In the genomic region with DNA sequence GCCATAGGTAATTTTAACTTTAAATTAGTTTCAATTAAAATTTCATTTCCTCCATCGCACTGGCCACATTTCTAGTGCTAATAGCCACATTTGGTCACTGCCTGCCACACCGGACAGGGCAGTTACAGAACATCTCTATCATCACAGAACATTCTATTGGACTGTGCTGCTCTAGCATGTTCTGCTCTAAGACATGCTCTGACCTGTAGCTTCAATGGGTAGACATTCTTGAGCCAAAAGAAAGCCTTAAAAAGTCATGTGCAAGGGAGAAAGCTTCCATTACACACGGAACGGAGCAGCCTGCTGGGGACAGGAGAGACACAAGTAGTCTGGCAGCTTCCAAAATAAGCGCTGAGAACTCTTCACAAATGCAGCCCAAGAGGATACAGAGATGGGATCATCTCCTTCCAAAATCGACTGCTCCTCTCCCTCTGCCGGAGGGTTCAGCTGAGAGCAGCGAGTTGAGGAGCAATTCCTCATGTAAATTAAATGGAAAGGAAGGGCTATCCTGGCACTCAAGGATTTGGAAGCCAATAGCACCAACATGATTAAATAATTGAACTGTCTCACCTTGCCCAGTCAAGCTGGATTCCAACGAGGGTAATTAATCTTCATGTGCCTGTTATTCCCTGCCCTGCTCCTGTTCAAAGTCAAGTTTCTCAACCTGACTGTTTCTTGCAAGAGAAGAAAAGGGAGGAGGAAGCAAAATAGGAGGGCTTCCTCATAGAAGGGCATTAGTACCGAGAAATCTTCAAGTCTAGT, we compare ENCODE assay signal across 30 cellular contexts.
"Had no signal": no experiment of that assay in that cellular context is flagged by ENCODE, and none has a peak within 500 bp of the region (broad histone marks: within the 10 kb centered on the region; RNA-seq: fewer than 3 reads in every experiment).

No MANE protein-coding gene starts in this region.

- H3K4me3 ChIP-seq: ascending aorta, esophagus squamous epithelium, ovary, sigmoid colon, smooth muscle cell, tibial nerve had no signal

- H3K9me3 ChIP-seq: esophagus squamous epithelium, ovary, tibial nerve had no signal

- H3K4me3 Mint-ChIP-seq: activated CD4-positive, alpha-beta memory T cell treated with anti-CD3 and anti-CD28 coated beads for 36 hours; activated CD4-positive, alpha-beta T cell treated with anti-CD3 and anti-CD28 coated beads, Interleukin-2, amount 10 ng/mL, durations not matched to agents 24 days and 14 days; activated naive CD4-positive, alpha-beta T cell treated with anti-CD3 and anti-CD28 coated beads for 36 hours; activated naive CD8-positive, alpha-beta T cell treated with anti-CD3 and anti-CD28 coated beads, Interleukin-2, amount 10 ng/mL, durations not matched to agents 7 days and 5 days; activated T-helper 1 cell treated with anti-CD3 and anti-CD28 coated beads, Interleukin-12 subunit alpha, Interleukin-12 subunit beta, Interleukin-2, Interleukin-4 antibody, amounts not matched to agents 30 ng/mL and 10 ng/mL and 1 ng/mL, durations not matched to agents 14 hours and 24 hours and 36 hours; brain; naive thymus-derived CD4-positive, alpha-beta T cell; stimulated activated naive B cell treated with anti-CD40 and anti-IgM and Interleukin-4, amounts not matched to agents 10 μg/mL and 1 μg/mL and 100 μg/mL, for 72 hours; T-helper 17 cell had no signal

- H3K36me3 ChIP-seq: ascending aorta, esophagus squamous epithelium, ovary, sigmoid colon, tibial nerve, WERI-Rb-1 had no signal

- H3K27ac ChIP-seq: ascending aorta, ovary, sigmoid colon, tibial nerve, WERI-Rb-1 had no signal

- H3K36me3 Mint-ChIP-seq: activated CD4-positive, alpha-beta memory T cell treated with anti-CD3 and anti-CD28 coated beads for 36 hours; activated naive CD8-positive, alpha-beta T cell treated with anti-CD3 and anti-CD28 coated beads, Interleukin-2, amount 10 ng/mL, durations not matched to agents 7 days and 5 days; brain; naive thymus-derived CD4-positive, alpha-beta T cell; stimulated activated naive B cell treated with anti-CD40 and anti-IgM and Interleukin-4, amounts not matched to agents 10 μg/mL and 1 μg/mL and 100 μg/mL, for 72 hours had no signal

- H3K27ac Mint-ChIP-seq: activated CD4-positive, alpha-beta memory T cell treated with anti-CD3 and anti-CD28 coated beads for 36 hours; activated CD4-positive, alpha-beta T cell treated with anti-CD3 and anti-CD28 coated beads, Interleukin-2, amount 10 ng/mL, durations not matched to agents 24 days and 14 days; activated naive CD4-positive, alpha-beta T cell treated with anti-CD3 and anti-CD28 coated beads for 36 hours; activated naive CD8-positive, alpha-beta T cell treated with anti-CD3 and anti-CD28 coated beads, Interleukin-2, amount 10 ng/mL, durations not matched to agents 7 days and 5 days; activated T-helper 1 cell treated with anti-CD3 and anti-CD28 coated beads, Interleukin-12 subunit alpha, Interleukin-12 subunit beta, Interleukin-2, Interleukin-4 antibody, amounts not matched to agents 30 ng/mL and 10 ng/mL and 1 ng/mL, durations not matched to agents 14 hours and 24 hours and 36 hours; naive thymus-derived CD4-positive, alpha-beta T cell; progenitor cell of endocrine pancreas; stimulated activated naive B cell treated with anti-CD40 and anti-IgM and Interleukin-4, amounts not matched to agents 10 μg/mL and 1 μg/mL and 100 μg/mL, for 72 hours; T-helper 17 cell had no signal

- H3K27me3 ChIP-seq: ascending aorta, esophagus squamous epithelium, ovary, sigmoid colon had no signal

- H3K9me3 Mint-ChIP-seq: activated CD4-positive, alpha-beta memory T cell treated with anti-CD3 and anti-CD28 coated beads for 36 hours; activated CD4-positive, alpha-beta T cell treated with anti-CD3 and anti-CD28 coated beads, Interleukin-2, amount 10 ng/mL, durations not matched to agents 24 days and 14 days; activated naive CD4-positive, alpha-beta T cell treated with anti-CD3 and anti-CD28 coated beads for 36 hours; activated naive CD8-positive, alpha-beta T cell treated with anti-CD3 and anti-CD28 coated beads, Interleukin-2, amount 10 ng/mL, durations not matched to agents 7 days and 5 days; activated T-helper 1 cell treated with anti-CD3 and anti-CD28 coated beads, Interleukin-12 subunit alpha, Interleukin-12 subunit beta, Interleukin-2, Interleukin-4 antibody, amounts not matched to agents 30 ng/mL and 10 ng/mL and 1 ng/mL, durations not matched to agents 14 hours and 24 hours and 36 hours; stimulated activated naive B cell treated with anti-CD40 and anti-IgM and Interleukin-4, amounts not matched to agents 10 μg/mL and 1 μg/mL and 100 μg/mL, for 72 hours had no signal

- ATAC-seq: left ventricle myocardium superior; naive thymus-derived CD4-positive, alpha-beta T cell; stimulated activated naive B cell treated with anti-CD40 and anti-IgM and Interleukin-4, amounts not matched to agents 10 μg/mL and 1 μg/mL and 100 μg/mL, for 72 hours; T-helper 17 cell had no signal

- H3K27me3 Mint-ChIP-seq: progenitor cell of endocrine pancreas had no signal

- H3K4me1 Mint-ChIP-seq: activated CD4-positive, alpha-beta T cell treated with anti-CD3 and anti-CD28 coated beads, Interleukin-2, amount 10 ng/mL, durations not matched to agents 24 days and 14 days; naive thymus-derived CD4-positive, alpha-beta T cell; stimulated activated naive B cell treated with anti-CD40 and anti-IgM and Interleukin-4, amounts not matched to agents 10 μg/mL and 1 μg/mL and 100 μg/mL, for 72 hours had no signal

- DNase-seq: activated CD4-positive, alpha-beta memory T cell treated with anti-CD3 and anti-CD28 coated beads for 36 hours; activated CD4-positive, alpha-beta T cell treated with anti-CD3 and anti-CD28 coated beads, Interleukin-2, amount 10 ng/mL, durations not matched to agents 24 days and 14 days; activated CD4-positive, CD25-positive, alpha-beta regulatory T cell treated with anti-CD3 and anti-CD28 coated beads, Interleukin-2, amount 50 U/mL, for 72 hours; activated CD8-positive, alpha-beta memory T cell treated with anti-CD3 and anti-CD28 coated beads, Interleukin-2, amount 50 U/mL, for 4 hours; activated effector memory CD4-positive, alpha-beta T cell treated with anti-CD3 and anti-CD28 coated beads, Interleukin-2, amount 50 U/mL, for 16 hours; activated naive CD4-positive, alpha-beta T cell treated with anti-CD3 and anti-CD28 coated beads for 36 hours; activated naive CD8-positive, alpha-beta T cell treated with anti-CD3 and anti-CD28 coated beads, Interleukin-2, amount 10 ng/mL, durations not matched to agents 7 days and 5 days; activated T-cell treated with anti-CD3 and anti-CD28 coated beads, Interleukin-2, amount 50 U/mL, for 1 hour; caudate nucleus; cortex of kidney; esophagus squamous epithelium; left ventricle myocardium superior; midbrain; naive thymus-derived CD4-positive, alpha-beta T cell; ovary; retina; sigmoid colon; stimulated activated CD4-positive, alpha-beta T cell treated with anti-CD3 and anti-CD28 coated beads, Interleukin-1b, Interleukin-23, amount 100 ng/mL, for 48 hours; stimulated activated CD4-positive, alpha-beta T cell treated with anti-CD3 and anti-CD28 coated beads, Interleukin-4, amount 100 ng/mL, for 4 hours; stimulated activated CD8-positive, alpha-beta memory T cell treated with anti-CD3 and anti-CD28 coated beads, Interleukin-4, amount 100 ng/mL, for 48 hours; stimulated activated naive B cell treated with anti-CD40 and anti-IgM and Interleukin-4, amounts not matched to agents 10 μg/mL and 1 μg/mL and 100 μg/mL, for 72 hours; T-helper 17 cell; T1000; WERI-Rb-1 had no signal
